1 cellular context compared by ENCODE assay signal in genomic region chr5:93926831-93927600, GRCh38.
TF ChIP-seq lines count a peak whose summit lies in the region.

No MANE protein-coding gene starts in this region.

TF ChIP-seq in GM23338, 12 proteins besides CTCF, POLR2A, EP300 and RAD21 (continued from another document):
- no peak for TF ChIP-seq ETS1 (IDR thresholded peaks at IDR 0.05)
TF ChIP-seq in GM23338: peak in this region for 0.
